ENCODE assay signal across 2 cellular contexts in genomic region chr10:306007-306406, GRCh38.
TF ChIP-seq lines count a peak whose summit lies in the region.

No MANE protein-coding gene starts in this region.

TF ChIP-seq in SK-N-SH, 30 proteins besides CTCF, POLR2A, EP300 and RAD21 (continued from another document):
- no peak for TF ChIP-seq REST (IDR thresholded peaks at IDR 0.05; ENCODE audit: low read depth, low read length)
- no peak for TF ChIP-seq NFIC (IDR thresholded peaks at IDR 0.05; ENCODE audit: borderline replicate concordance)

TF ChIP-seq in SK-N-SH treated with all-trans-retinoic acid at 6 μM for 48 hours, 23 proteins besides CTCF, POLR2A, EP300 and RAD21 (continued from another document):
- TF ChIP-seq RARB (CRISPR knock-in tag; IDR thresholded peaks at IDR 0.05) (no peak), SNAI2 (CRISPR knock-in tag; IDR thresholded peaks at IDR 0.05) (no peak), TOX (CRISPR knock-in tag; IDR thresholded peaks at IDR 0.05; ENCODE audit: borderline replicate concordance) (no peak), ZNF70 (CRISPR knock-in tag; IDR thresholded peaks at IDR 0.05) (no peak), ZNF565 (CRISPR knock-in tag; conservative IDR thresholded peaks at IDR 0.05; ENCODE audit: low read depth) (no peak), ZFP30 (CRISPR knock-in tag; IDR thresholded peaks at IDR 0.05) (no peak)
